ENCODE assay signal across 8 cellular contexts in genomic region chr20:32333181-32333987, GRCh38. TPM values are rescaled to one million over a fixed set of nuclear protein-coding genes. Genes with fewer than 3 reads are reported as not detected.
DNase-seq lines count a peak whose midpoint lies in the region; ATAC-seq and TF ChIP-seq lines count a peak whose summit lies in the region.

No MANE protein-coding gene starts in this region.

- no peak for TF ChIP-seq CTCF in activated B cell treated with CpG ODN at 0.5 μM for 24 hours (IDR thresholded peaks at IDR 0.05)
- no peak for TF ChIP-seq CTCF in parathyroid adenoma (IDR thresholded peaks at IDR 0.05)
- TF ChIP-seq CTCF in omental fat pad (IDR thresholded peaks at IDR 0.05) = no peak

- H3K36me3 ChIP-seq in parathyroid adenoma (ENCODE audit: control insufficient read depth, insufficient read depth, low read length) = no peaks in the 10 kb centered on the region

- no peaks in the 10 kb centered on the region for H3K9me3 Mint-ChIP-seq in activated B cell treated with CpG ODN at 0.5 μM for 24 hours

- no peak overlapping the region for H3K4me2 ChIP-seq in parathyroid adenoma (ENCODE audit: low read length)

- H3K4me3 ChIP-seq in parathyroid adenoma (ENCODE audit: low read depth, low read length) = no peak overlapping the region

- H3K27ac ChIP-seq in parathyroid adenoma = peak overlapping the region; percentile 7

- DNase-seq in activated B cell treated with CpG ODN at 0.5 μM for 24 hours (no peak), globus pallidus (ENCODE audit: low spot score) (no peak), ecto neural progenitor cell (ENCODE audit: low spot score) (no peak), omental fat pad (ENCODE audit: low spot score) (no peak)
- no peak for DNase-seq in effector CD8-positive, alpha-beta T cell (lab: John Stamatoyannopoulos, UW)

- H3K79me2 ChIP-seq in parathyroid adenoma = no peaks in the 10 kb centered on the region

- POLR2A ChIA-PET in activated B cell treated with CpG ODN at 0.5 μM for 24 hours (lab: Charles Lee) = interaction anchor here (1.0 to 3.1 kb wide), 6 partner anchors 22 to 48 kb away, joined by 3 to 26 read pairs (median 4); partner anchors contain the start of gene ASXL1

- H2AFZ ChIP-seq in parathyroid adenoma = no peak overlapping the region

- intact Hi-C loops in activated B cell treated with CpG ODN at 0.5 μM for 24 hours (cut with micrococcal nuclease) = no loop called here

- H3K27ac Mint-ChIP-seq in activated B cell treated with CpG ODN at 0.5 μM for 24 hours = peak overlapping the region; percentile 79

- CTCF ChIA-PET in activated B cell treated with CpG ODN at 0.5 μM for 24 hours (lab: Charles Lee) = interaction anchor here (0.9 kb wide), 1 partner anchor 24 kb away, joined by 3 read pairs; no protein-coding TSS in a partner anchor

- ATAC-seq in GM18858 (IDR thresholded peaks at IDR 0.05; ENCODE audit: unreplicated experiment) (peak; percentile 59), HG02588 (IDR thresholded peaks at IDR 0.05; ENCODE audit: unreplicated experiment) (peak; percentile 54), activated B cell treated with CpG ODN at 0.5 μM for 24 hours (ENCODE audit: low read depth) (peak; percentile 30), omental fat pad (ENCODE audit: low FRiP score) (no peak)

- H3K4me1 Mint-ChIP-seq in activated B cell treated with CpG ODN at 0.5 μM for 24 hours = peaks cover 49% of the 10 kb centered on the region

- H3K9me3 ChIP-seq in parathyroid adenoma (ENCODE audit: control insufficient read depth, low read length) = no peaks in the 10 kb centered on the region

- H3K36me3 Mint-ChIP-seq in activated B cell treated with CpG ODN at 0.5 μM for 24 hours (ENCODE audit: low read depth) = peaks cover 63% of the 10 kb centered on the region

- peak overlapping the region; percentile 16 for H3K4me3 Mint-ChIP-seq in activated B cell treated with CpG ODN at 0.5 μM for 24 hours

- H3K9ac ChIP-seq in parathyroid adenoma = no peak overlapping the region

- H3K4me1 ChIP-seq in parathyroid adenoma = no peaks in the 10 kb centered on the region

- no peaks in the 10 kb centered on the region for H3K27me3 ChIP-seq in parathyroid adenoma (ENCODE audit: control insufficient read depth, insufficient read depth, low read length)

- H3K27me3 Mint-ChIP-seq in activated B cell treated with CpG ODN at 0.5 μM for 24 hours = no peaks in the 10 kb centered on the region

RNA-seq across cellular contexts. Expression of gene ASXL1, which starts 24.7 kb away (rescaled TPM):
- total RNA-seq in activated B cell treated with CpG ODN at 0.5 μM for 24 hours = 145 and 169 TPM in 2 replicates
- 100 to 1,000 TPM in 2 of 4 donors, 10 to 100 TPM in 2; 69.2 to 139 (median 104) TPM for total RNA-seq in omental fat pad

RNA-seq across cellular contexts. Expression of gene KIF3B, which starts 55.9 kb away (rescaled TPM):
- total RNA-seq in activated B cell treated with CpG ODN at 0.5 μM for 24 hours (25.9 and 28.4 TPM in 2 replicates), omental fat pad (10 to 100 TPM; 19.9 to 25.4 (median 22.7) TPM)
